In genomic region chr10:113403900-113404299, GRCh38 we compare ENCODE assay signal across 17 cellular contexts.
DNase-seq lines count a peak whose midpoint lies in the region; ATAC-seq and TF ChIP-seq lines count a peak whose summit lies in the region.
"Had no signal": no experiment of that assay in that cellular context is flagged by ENCODE, and none has a peak within 500 bp of the region (broad histone marks: within the 10 kb centered on the region; RNA-seq: fewer than 3 reads in every experiment).

No MANE protein-coding gene starts in this region.

- 37 to 49% (median 45%) methylated on average over 4 of the region's 4 CpGs for WGBS in psoas muscle, 3 donors

- no peak overlapping the region for H3K4me3 Mint-ChIP-seq in nephron progenitor cell
- H3K4me3 Mint-ChIP-seq: CD14-positive monocyte; CD4-positive, alpha-beta memory T cell; H9 had no signal

- H3K4me3 ChIP-seq in BE2C (ENCODE audit: low read depth, low read length) (no peak overlapping the region), WERI-Rb-1 (ENCODE audit: low read depth, low read length) (no peak overlapping the region), psoas muscle (no peak overlapping the region)
- H3K4me3 ChIP-seq: A549, BLaER1 had no signal

- H3K36me3 Mint-ChIP-seq in nephron progenitor cell (ENCODE audit: low read depth): no peaks in the 10 kb centered on the region
- H3K36me3 Mint-ChIP-seq: CD14-positive monocyte; CD4-positive, alpha-beta memory T cell had no signal

- DNase-seq in BE2C (peak; percentile 9), WERI-Rb-1 (peak; percentile 10), nephron progenitor cell (peak; percentile 19), psoas muscle (no peak), NCI-H524 treated with DMSO at 0.1 percent for 48 hours (lab: John Stamatoyannopoulos, UW) (no peak), OCI-M2 (lab: John Stamatoyannopoulos, UW; ENCODE audit: unreplicated experiment) (no peak)
- DNase-seq: AML-193; CD4-positive, alpha-beta memory T cell; DMS153; DMS79; GDM1; H9 had no signal

- H3K4me1 Mint-ChIP-seq in nephron progenitor cell: peaks cover 19% of the 10 kb centered on the region
- H3K4me1 Mint-ChIP-seq: CD4-positive, alpha-beta memory T cell had no signal

- H3K27ac ChIP-seq in WERI-Rb-1 (no peak overlapping the region), psoas muscle (no peak overlapping the region)
- H3K27ac ChIP-seq: 22Rv1, A549, BLaER1 had no signal

- H3K4me1 ChIP-seq in BE2C (no peaks in the 10 kb centered on the region; the same call in 1 of the 2 replicates), psoas muscle (no peaks in the 10 kb centered on the region)
- H3K4me1 ChIP-seq: A549, BLaER1 had no signal

- H3K36me3 ChIP-seq in BE2C (no peaks in the 10 kb centered on the region), WERI-Rb-1 (no peaks in the 10 kb centered on the region), psoas muscle (ENCODE audit: insufficient read depth in 1 of 2, low read depth in 1 of 2) (no peaks in the 10 kb centered on the region)
- H3K36me3 ChIP-seq: BLaER1 had no signal

- no peaks in the 10 kb centered on the region for H3K9me3 ChIP-seq in BE2C
- no peaks in the 10 kb centered on the region for H3K9me3 ChIP-seq in WERI-Rb-1 (ENCODE audit: severe bottlenecking)
- H3K9me3 ChIP-seq in psoas muscle: no peaks in the 10 kb centered on the region
- H3K9me3 ChIP-seq: A549, BLaER1 had no signal

- H3K9me3 Mint-ChIP-seq in nephron progenitor cell: no peaks in the 10 kb centered on the region
- H3K9me3 Mint-ChIP-seq: CD4-positive, alpha-beta memory T cell; H9 had no signal

- peak in 3 of 4 donors; percentile 24 to 52 (median 42) for ATAC-seq in psoas muscle
- ATAC-seq in GM21723 (IDR thresholded peaks at IDR 0.05; ENCODE audit: unreplicated experiment): no peak
- ATAC-seq: A549 had no signal

- H3K27me3 ChIP-seq in BE2C: no peaks in the 10 kb centered on the region
- no peaks in the 10 kb centered on the region for H3K27me3 ChIP-seq in WERI-Rb-1 (ENCODE audit: insufficient read depth, low read depth, severe bottlenecking)
- no peaks in the 10 kb centered on the region for H3K27me3 ChIP-seq in psoas muscle (ENCODE audit: insufficient read depth in 3 of 3, low read length in 2 of 3)
- H3K27me3 ChIP-seq: BLaER1 had no signal

- H3K27me3 Mint-ChIP-seq in nephron progenitor cell (ENCODE audit: low read depth, poor library complexity): peaks cover 10% of the 10 kb centered on the region

- intact Hi-C loops in psoas muscle (cut with DNase I): no loop called here

- TF ChIP-seq CTCF in BE2C (IDR thresholded peaks at IDR 0.05; ENCODE audit: low read depth, low read length): no peak
- TF ChIP-seq CTCF in WERI-Rb-1 (IDR thresholded peaks at IDR 0.05; ENCODE audit: low read depth, low read length): no peak
- no peak for TF ChIP-seq CTCF in nephron progenitor cell (IDR thresholded peaks at IDR 0.05)
- TF ChIP-seq CTCF in psoas muscle (IDR thresholded peaks at IDR 0.05): no peak

- no peak overlapping the region for H3K27ac Mint-ChIP-seq in nephron progenitor cell
- H3K27ac Mint-ChIP-seq: CD4-positive, alpha-beta memory T cell; H9 had no signal

Comparison
In these comparisons a context has a peak if more than half of its experiments do, and no peak if none do; other contexts are left out.
1. DNase-seq: peak in BE2C (single experiment), WERI-Rb-1 (single experiment) and nephron progenitor cell (single experiment); none in psoas muscle (0 of 2), NCI-H524 treated with DMSO at 0.1 percent for 48 hours (single experiment) and OCI-M2 (single experiment).